In genomic region chr6:32115623-32116022, GRCh38 we compare ENCODE assay signal across 12 cellular contexts. TPM values are rescaled to one million over a fixed set of nuclear protein-coding genes. Genes with fewer than 3 reads are reported as not detected.
A peak's percentile ranks its signal among the peaks of the same experiment; 100 is the strongest.
DNase-seq lines count a peak whose midpoint lies in the region; ATAC-seq and TF ChIP-seq lines count a peak whose summit lies in the region.
"Had no signal": no experiment of that assay in that cellular context is flagged by ENCODE, and none has a peak within 500 bp of the region (broad histone marks: within the 10 kb centered on the region; RNA-seq: fewer than 3 reads in every experiment).

No MANE protein-coding gene starts in this region.

- H2BK15ac ChIP-seq in mesenchymal stem cell (ENCODE audit: low read depth, poor library complexity, severe bottlenecking) = peak overlapping the region; percentile 88

- H3K14ac ChIP-seq in mesenchymal stem cell (ENCODE audit: low read length in 2 of 2) = peak overlapping the region in 1 of 2 experiments; percentile 18

- no peak overlapping the region for H3K23ac ChIP-seq in mesenchymal stem cell (ENCODE audit: low read length in 2 of 2)

- no peak overlapping the region for H2AFZ ChIP-seq in mesenchymal stem cell (ENCODE audit: low read depth, low read length)

- peaks cover 0 to 3% of the 10 kb centered on the region in 2 experiments for H3K27me3 ChIP-seq in mesenchymal stem cell (ENCODE audit: control insufficient read depth in 1 of 2, insufficient read depth in 1 of 2, low read length in 2 of 2)
- H3K27me3 ChIP-seq: colonic mucosa had no signal

- no peak for ATAC-seq in HG03025 (IDR thresholded peaks at IDR 0.05; ENCODE audit: low FRiP score, unreplicated experiment)
- ATAC-seq: natural killer cell had no signal

- H3K36me3 ChIP-seq in mesenchymal stem cell (ENCODE audit: control insufficient read depth in 1 of 2, insufficient read depth in 2 of 2, low read depth in 1 of 2, low read length in 2 of 2) = peaks cover 44 to 56% of the 10 kb centered on the region in 2 experiments
- H3K36me3 ChIP-seq: colonic mucosa had no signal

- peak overlapping the region in 1 of 2 experiments; percentile 31 for H3K18ac ChIP-seq in mesenchymal stem cell (ENCODE audit: low read depth in 1 of 2, low read length in 2 of 2)

- no peak overlapping the region for H3K4me3 Mint-ChIP-seq in HFFc6
- H3K4me3 Mint-ChIP-seq: activated CD4-positive, alpha-beta memory T cell treated with anti-CD3 and anti-CD28 coated beads for 36 hours; activated naive CD8-positive, alpha-beta T cell treated with anti-CD3 and anti-CD28 coated beads, Interleukin-2, amount 10 ng/mL, durations not matched to agents 7 days and 5 days; natural killer cell had no signal

- H2AK5ac ChIP-seq in mesenchymal stem cell (ENCODE audit: low read length, severe bottlenecking) = no peak overlapping the region

- H3K27ac Mint-ChIP-seq in HFFc6 = peak overlapping the region; percentile 99
- H3K27ac Mint-ChIP-seq: activated CD4-positive, alpha-beta memory T cell treated with anti-CD3 and anti-CD28 coated beads for 36 hours; activated naive CD8-positive, alpha-beta T cell treated with anti-CD3 and anti-CD28 coated beads, Interleukin-2, amount 10 ng/mL, durations not matched to agents 7 days and 5 days had no signal

- H3K27ac ChIP-seq in mesenchymal stem cell (ENCODE audit: low read length, poor library complexity, severe bottlenecking) = no peak overlapping the region
- H3K27ac ChIP-seq: colonic mucosa had no signal

- TF ChIP-seq CTCF in HFFc6 (IDR thresholded peaks at IDR 0.05) = no peak

- H3K27me3 Mint-ChIP-seq in HFFc6 (ENCODE audit: insufficient read depth) = peaks cover 2% of the 10 kb centered on the region; the same call in 1 of the 2 replicates
- H3K27me3 Mint-ChIP-seq: activated CD4-positive, alpha-beta memory T cell treated with anti-CD3 and anti-CD28 coated beads for 36 hours; activated naive CD8-positive, alpha-beta T cell treated with anti-CD3 and anti-CD28 coated beads, Interleukin-2, amount 10 ng/mL, durations not matched to agents 7 days and 5 days had no signal

- H3K9me3 Mint-ChIP-seq in HFFc6 = no peaks in the 10 kb centered on the region
- H3K9me3 Mint-ChIP-seq: activated CD4-positive, alpha-beta memory T cell treated with anti-CD3 and anti-CD28 coated beads for 36 hours; activated naive CD8-positive, alpha-beta T cell treated with anti-CD3 and anti-CD28 coated beads, Interleukin-2, amount 10 ng/mL, durations not matched to agents 7 days and 5 days; natural killer cell had no signal

- no peak overlapping the region for H3K4me2 ChIP-seq in mesenchymal stem cell (ENCODE audit: low read length, poor library complexity, severe bottlenecking)

- WGBS in mesenchymal stem cell = 59% methylated on average over 3 of the region's 6 CpGs

- peak overlapping the region; percentile 88 for H3K9ac ChIP-seq in mesenchymal stem cell (ENCODE audit: low read length)

- H4K8ac ChIP-seq in mesenchymal stem cell (ENCODE audit: low read length) = peak overlapping the region; percentile 43

- H2BK120ac ChIP-seq in mesenchymal stem cell (ENCODE audit: low read depth, low read length) = peak overlapping the region; percentile 66

- no peak overlapping the region for H2BK5ac ChIP-seq in mesenchymal stem cell (ENCODE audit: low read depth, low read length, poor library complexity, severe bottlenecking)

- H3K4me1 Mint-ChIP-seq in HFFc6 (ENCODE audit: low read depth) = peaks cover 64% of the 10 kb centered on the region

- peaks cover 22% of the 10 kb centered on the region for H3K36me3 Mint-ChIP-seq in HFFc6 (ENCODE audit: low read depth)
- H3K36me3 Mint-ChIP-seq: natural killer cell had no signal

- no peak overlapping the region for H3K4me3 ChIP-seq in mesenchymal stem cell (ENCODE audit: insufficient read depth in 1 of 2, low read depth in 1 of 2, low read length in 2 of 2)
- H3K4me3 ChIP-seq: colonic mucosa had no signal

- H3K4me1 ChIP-seq in mesenchymal stem cell (ENCODE audit: control insufficient read depth, insufficient read depth, low read depth, low read length) = peaks cover 7% of the 10 kb centered on the region

- H2BK12ac ChIP-seq in mesenchymal stem cell (ENCODE audit: low read length in 2 of 2) = peak overlapping the region; percentile 89 to 93

- peak overlapping the region; percentile 9 to 45 for H3K4ac ChIP-seq in mesenchymal stem cell (ENCODE audit: low read depth in 1 of 2, low read length in 2 of 2)

- no peaks in the 10 kb centered on the region for H3K9me3 ChIP-seq in mesenchymal stem cell (ENCODE audit: control insufficient read depth, low read length)
- H3K9me3 ChIP-seq: colonic mucosa had no signal

- peaks cover 3% of the 10 kb centered on the region for H3K79me1 ChIP-seq in mesenchymal stem cell (replicated peaks; ENCODE audit: low read length, poor library complexity, severe bottlenecking)

- peak overlapping the region; percentile 76 for H4K91ac ChIP-seq in mesenchymal stem cell (ENCODE audit: low read length)

- DNase-seq in HFFc6 (no peak), mesenchymal stem cell (no peak), DMS114 treated with DMSO at 0.1 percent for 48 hours (lab: John Stamatoyannopoulos, UW; ENCODE audit: unreplicated experiment) (no peak)
- DNase-seq: activated CD4-positive, alpha-beta memory T cell treated with anti-CD3 and anti-CD28 coated beads for 36 hours; activated naive CD8-positive, alpha-beta T cell treated with anti-CD3 and anti-CD28 coated beads, Interleukin-2, amount 10 ng/mL, durations not matched to agents 7 days and 5 days; colonic mucosa; kidney glomerular epithelial cell; natural killer cell; stimulated activated CD4-positive, alpha-beta T cell treated with anti-CD3 and anti-CD28 coated beads, Interleukin-12 subunit alpha, Interleukin-12 subunit beta, amount 100 ng/mL, for 4 hours; stimulated activated CD8-positive, alpha-beta memory T cell treated with anti-CD3 and anti-CD28 coated beads, Interleukin-4, amount 100 ng/mL, for 48 hours had no signal

RNA-seq across cellular contexts. Expression of gene TNXB, which starts 6.5 kb away (rescaled TPM):
- total RNA-seq in HFFc6 (2021; fragmentation: NEBNext Ultra II Directional; extraction: Animal tissue kit (Norgen Biotek cat#: 25700)) = 1 to 10 TPM in 1 of 6 experiments, under 1 TPM in 5; 0.28 to 1.4 (median 0.83) TPM
- 3.9 TPM for polyA plus RNA-seq in mesenchymal stem cell (2013, experiment 1 of 2)
- polyA plus RNA-seq in mesenchymal stem cell (2013, experiment 2 of 2) = 3.2 TPM

RNA-seq across cellular contexts. Expression of gene ATF6B, which starts 12.4 kb away (rescaled TPM):
- 10 to 100 TPM; 80.0 to 96.2 (median 88.7) TPM for total RNA-seq in HFFc6 (2021; fragmentation: NEBNext Ultra II Directional; extraction: Animal tissue kit (Norgen Biotek cat#: 25700))
- polyA plus RNA-seq in mesenchymal stem cell (2013, experiment 1 of 2) = 68.3 TPM
- polyA plus RNA-seq in mesenchymal stem cell (2013, experiment 2 of 2) = 66.3 TPM

RNA-seq across cellular contexts. Expression of gene FKBPL, which starts 14.5 kb away (rescaled TPM):
- 1 to 10 TPM; 4.3 to 6.0 (median 4.9) TPM for total RNA-seq in HFFc6 (2021; fragmentation: NEBNext Ultra II Directional; extraction: Animal tissue kit (Norgen Biotek cat#: 25700))
- polyA plus RNA-seq in mesenchymal stem cell (2013, experiment 1 of 2) = 4.3 TPM
- polyA plus RNA-seq in mesenchymal stem cell (2013, experiment 2 of 2) = 4.3 TPM

RNA-seq across cellular contexts. Expression of gene PRRT1, which starts 36.1 kb away (rescaled TPM):
- 1 to 10 TPM; 2.6 to 5.8 (median 5.1) TPM for total RNA-seq in HFFc6 (2021; fragmentation: NEBNext Ultra II Directional; extraction: Animal tissue kit (Norgen Biotek cat#: 25700))
- 8.0 TPM for polyA plus RNA-seq in mesenchymal stem cell (2013, experiment 1 of 2)
- 7.9 TPM for polyA plus RNA-seq in mesenchymal stem cell (2013, experiment 2 of 2)
- total RNA-seq: Daoy had no signal

RNA-seq across cellular contexts. Expression of gene PPT2, which starts 38.3 kb away (rescaled TPM):
- total RNA-seq in HFFc6 (2021; fragmentation: NEBNext Ultra II Directional; extraction: Animal tissue kit (Norgen Biotek cat#: 25700)) = 10 to 100 TPM; 15.9 to 21.7 (median 18.6) TPM
- 31.6 TPM for polyA plus RNA-seq in mesenchymal stem cell (2013, experiment 1 of 2)
- polyA plus RNA-seq in mesenchymal stem cell (2013, experiment 2 of 2) = 31.6 TPM
